ENCODE assay signal across 29 cellular contexts in genomic region chr1:56940039-56940438, GRCh38. TPM values are rescaled to one million over a fixed set of nuclear protein-coding genes. Genes with fewer than 3 reads are reported as not detected.
"Had no signal": no experiment of that assay in that cellular context is flagged by ENCODE, and none has a peak within 500 bp of the region (broad histone marks: within the 10 kb centered on the region; RNA-seq: fewer than 3 reads in every experiment).

No MANE protein-coding gene starts in this region.

- H3K4me1 Mint-ChIP-seq: immature natural killer cell; memory B cell; mesothelial cell of epicardium; naive B cell; naive thymus-derived CD4-positive, alpha-beta T cell; naive thymus-derived CD8-positive, alpha-beta T cell had no signal

- H3K9me3 Mint-ChIP-seq: memory B cell, mesothelial cell of epicardium had no signal

- H3K27ac Mint-ChIP-seq: immature natural killer cell; memory B cell; mesothelial cell of epicardium; naive B cell; naive thymus-derived CD4-positive, alpha-beta T cell; naive thymus-derived CD8-positive, alpha-beta T cell had no signal

- FAIRE-seq: keratinocyte, kidney had no signal

- H3K36me3 Mint-ChIP-seq: memory B cell; mesothelial cell of epicardium; naive B cell; naive thymus-derived CD4-positive, alpha-beta T cell; naive thymus-derived CD8-positive, alpha-beta T cell had no signal

- ATAC-seq: left cardiac atrium; left colon; left lobe of liver; left lung; left ventricle myocardium superior; lower lobe of right lung; mucosa of descending colon; naive thymus-derived CD4-positive, alpha-beta T cell; naive thymus-derived CD8-positive, alpha-beta T cell had no signal

- DNase-seq: hippocampal formation; hypothalamus; immature natural killer cell; kidney; kidney glomerular epithelial cell; left cardiac atrium; left colon; left lung; left ventricle myocardium inferior; left ventricle myocardium superior; lower lobe of right lung; mammary epithelial cell; mesenchymal stem cell; mesendoderm; midbrain; mucosa of descending colon; naive B cell; naive thymus-derived CD4-positive, alpha-beta T cell; naive thymus-derived CD8-positive, alpha-beta T cell had no signal

- H3K4me3 Mint-ChIP-seq: immature natural killer cell; memory B cell; mesothelial cell of epicardium; naive B cell; naive thymus-derived CD4-positive, alpha-beta T cell; naive thymus-derived CD8-positive, alpha-beta T cell had no signal

RNA-seq across cellular contexts. Expression of gene C8B, which starts 25.8 kb away (rescaled TPM):
- total RNA-seq: kidney; kidney epithelial cell; left cardiac atrium; left colon; left ventricle myocardium inferior; left ventricle myocardium superior; lower leg skin; lung microvascular endothelial cell; mammary epithelial cell; mesenteric fat pad; mesothelial cell of epicardium; mononuclear cell; mucosa of descending colon; myocyte; naive thymus-derived CD4-positive, alpha-beta T cell; naive thymus-derived CD8-positive, alpha-beta T cell had no signal
